ENCODE assay signal across 1 cellular context in genomic region chr2:20350105-20350712, GRCh38.
TF ChIP-seq lines count a peak whose summit lies in the region.

No MANE protein-coding gene starts in this region.

TF ChIP-seq in K562, 482 proteins besides CTCF, POLR2A, EP300 and RAD21 (continued from another document and continues in another):
- peak; percentile 81 for TF ChIP-seq POLR2G (IDR thresholded peaks at IDR 0.05; ENCODE audit: low read depth, low read length)
- no peak for TF ChIP-seq HDAC2 (IDR thresholded peaks at IDR 0.05)
- TF ChIP-seq KLF10 (CRISPR knock-in tag; IDR thresholded peaks at IDR 0.05), result no peak
- peak; percentile 66; the same call in 1 of the 2 replicates for TF ChIP-seq ETV5 (CRISPR knock-in tag; IDR thresholded peaks at IDR 0.05; ENCODE audit: low read depth)
- TF ChIP-seq ZNF740 (CRISPR knock-in tag; IDR thresholded peaks at IDR 0.05), result peak; percentile 77
- peak in 1 of 2 experiments; percentile 75; a peak in 2 of 4 replicates for TF ChIP-seq ZNF740 (tag; IDR thresholded peaks at IDR 0.05)
- TF ChIP-seq ZBTB7A (IDR thresholded peaks at IDR 0.05; ENCODE audit: borderline replicate concordance, control insufficient read depth, low read depth, low read length), result peak; percentile 92; the same call in 1 of the 2 replicates
- peak; percentile 22; the same call in 1 of the 2 replicates for TF ChIP-seq MGA (IDR thresholded peaks at IDR 0.05)
- no peak for TF ChIP-seq SMARCE1 (IDR thresholded peaks at IDR 0.05)
- TF ChIP-seq THRB (CRISPR knock-in tag; conservative IDR thresholded peaks at IDR 0.05), result no peak
- TF ChIP-seq TCF3 (CRISPR knock-in tag; IDR thresholded peaks at IDR 0.05), result no peak
- peak; percentile 70; the same call in 1 of the 2 replicates for TF ChIP-seq RB1 (IDR thresholded peaks at IDR 0.05; ENCODE audit: low read depth)
- TF ChIP-seq SP2 (IDR thresholded peaks at IDR 0.05; ENCODE audit: extremely low read depth, low read depth, low read length, poor library complexity, severe bottlenecking), result no peak
- peak; percentile 69; the same call in 1 of the 2 replicates for TF ChIP-seq ZNF224 (CRISPR knock-in tag; IDR thresholded peaks at IDR 0.05)
- 0 out of 4 replicates have a peak, but pooled peaks of 1 of the 2 experiments have one; percentile 19 for TF ChIP-seq ETV6 (IDR thresholded peaks at IDR 0.05; ENCODE audit: borderline replicate concordance in 1 of 2, low read depth in 2 of 2, low read length in 1 of 2)
- peak; percentile 88; the same call in 1 of the 2 replicates for TF ChIP-seq ETV6 (CRISPR knock-in tag; IDR thresholded peaks at IDR 0.05; ENCODE audit: borderline replicate concordance)
- TF ChIP-seq NCOR1 (IDR thresholded peaks at IDR 0.05), result peak; percentile 32; the same call in 1 of the 2 replicates
- peak; percentile 89 for TF ChIP-seq EP400 (IDR thresholded peaks at IDR 0.05)
- TF ChIP-seq GMEB1 (CRISPR knock-in tag; IDR thresholded peaks at IDR 0.05), result peak; percentile 51; the same call in 1 of the 2 replicates
- peak; percentile 34; the same call in 1 of the 2 replicates for TF ChIP-seq ZNF431 (CRISPR knock-in tag; IDR thresholded peaks at IDR 0.05)
- TF ChIP-seq CXXC5 (CRISPR knock-in tag; IDR thresholded peaks at IDR 0.05), result peak; percentile 28
- TF ChIP-seq EHMT2 (IDR thresholded peaks at IDR 0.05), result no peak
- no peak for TF ChIP-seq MLLT1 (IDR thresholded peaks at IDR 0.05)
- peak; percentile 90 for TF ChIP-seq EGR1 (conservative IDR thresholded peaks at IDR 0.05)
- peak; percentile 15; the same call in 1 of the 2 replicates for TF ChIP-seq CBFA2T3 (IDR thresholded peaks at IDR 0.05)
- peak; percentile 20 for TF ChIP-seq PML (IDR thresholded peaks at IDR 0.05; ENCODE audit: low read length)
- peak; percentile 21; the same call in 1 of the 2 replicates for TF ChIP-seq NFIC (IDR thresholded peaks at IDR 0.05)
- TF ChIP-seq, protein P1, sequence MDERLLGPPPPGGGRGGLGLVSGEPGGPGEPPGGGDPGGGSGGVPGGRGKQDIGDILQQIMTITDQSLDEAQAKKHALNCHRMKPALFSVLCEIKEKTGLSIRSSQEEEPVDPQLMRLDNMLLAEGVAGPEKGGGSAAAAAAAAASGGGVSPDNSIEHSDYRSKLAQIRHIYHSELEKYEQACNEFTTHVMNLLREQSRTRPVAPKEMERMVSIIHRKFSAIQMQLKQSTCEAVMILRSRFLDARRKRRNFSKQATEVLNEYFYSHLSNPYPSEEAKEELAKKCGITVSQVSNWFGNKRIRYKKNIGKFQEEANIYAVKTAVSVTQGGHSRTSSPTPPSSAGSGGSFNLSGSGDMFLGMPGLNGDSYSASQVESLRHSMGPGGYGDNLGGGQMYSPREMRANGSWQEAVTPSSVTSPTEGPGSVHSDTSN (CRISPR knock-in tag; IDR thresholded peaks at IDR 0.05; ENCODE audit: low read depth), result no peak
- TF ChIP-seq, protein P1 (tag; conservative IDR thresholded peaks at IDR 0.05; ENCODE audit: low read depth), result no peak
- peak; percentile 26 for TF ChIP-seq FIP1L1 (IDR thresholded peaks at IDR 0.05; ENCODE audit: low read depth, low read length, poor library complexity, severe bottlenecking)
- 0 out of 2 replicates have a peak, but pooled peaks have one; percentile 17 for TF ChIP-seq ERF (CRISPR knock-in tag; IDR thresholded peaks at IDR 0.05)
- TF ChIP-seq FOXM1 (IDR thresholded peaks at IDR 0.05; ENCODE audit: low read depth), result no peak
- TF ChIP-seq FOXM1 (CRISPR knock-in tag; IDR thresholded peaks at IDR 0.05; ENCODE audit: low read depth), result peak; percentile 85
- no peak for TF ChIP-seq IFI16 (CRISPR knock-in tag; IDR thresholded peaks at IDR 0.05)
- no peak for TF ChIP-seq ILK (tag; IDR thresholded peaks at IDR 0.05; ENCODE audit: borderline replicate concordance, low read depth)
- TF ChIP-seq, protein P2, sequence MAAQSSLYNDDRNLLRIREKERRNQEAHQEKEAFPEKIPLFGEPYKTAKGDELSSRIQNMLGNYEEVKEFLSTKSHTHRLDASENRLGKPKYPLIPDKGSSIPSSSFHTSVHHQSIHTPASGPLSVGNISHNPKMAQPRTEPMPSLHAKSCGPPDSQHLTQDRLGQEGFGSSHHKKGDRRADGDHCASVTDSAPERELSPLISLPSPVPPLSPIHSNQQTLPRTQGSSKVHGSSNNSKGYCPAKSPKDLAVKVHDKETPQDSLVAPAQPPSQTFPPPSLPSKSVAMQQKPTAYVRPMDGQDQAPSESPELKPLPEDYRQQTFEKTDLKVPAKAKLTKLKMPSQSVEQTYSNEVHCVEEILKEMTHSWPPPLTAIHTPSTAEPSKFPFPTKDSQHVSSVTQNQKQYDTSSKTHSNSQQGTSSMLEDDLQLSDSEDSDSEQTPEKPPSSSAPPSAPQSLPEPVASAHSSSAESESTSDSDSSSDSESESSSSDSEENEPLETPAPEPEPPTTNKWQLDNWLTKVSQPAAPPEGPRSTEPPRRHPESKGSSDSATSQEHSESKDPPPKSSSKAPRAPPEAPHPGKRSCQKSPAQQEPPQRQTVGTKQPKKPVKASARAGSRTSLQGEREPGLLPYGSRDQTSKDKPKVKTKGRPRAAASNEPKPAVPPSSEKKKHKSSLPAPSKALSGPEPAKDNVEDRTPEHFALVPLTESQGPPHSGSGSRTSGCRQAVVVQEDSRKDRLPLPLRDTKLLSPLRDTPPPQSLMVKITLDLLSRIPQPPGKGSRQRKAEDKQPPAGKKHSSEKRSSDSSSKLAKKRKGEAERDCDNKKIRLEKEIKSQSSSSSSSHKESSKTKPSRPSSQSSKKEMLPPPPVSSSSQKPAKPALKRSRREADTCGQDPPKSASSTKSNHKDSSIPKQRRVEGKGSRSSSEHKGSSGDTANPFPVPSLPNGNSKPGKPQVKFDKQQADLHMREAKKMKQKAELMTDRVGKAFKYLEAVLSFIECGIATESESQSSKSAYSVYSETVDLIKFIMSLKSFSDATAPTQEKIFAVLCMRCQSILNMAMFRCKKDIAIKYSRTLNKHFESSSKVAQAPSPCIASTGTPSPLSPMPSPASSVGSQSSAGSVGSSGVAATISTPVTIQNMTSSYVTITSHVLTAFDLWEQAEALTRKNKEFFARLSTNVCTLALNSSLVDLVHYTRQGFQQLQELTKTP (IDR thresholded peaks at IDR 0.05; ENCODE audit: low read depth in 1 of 2, partially characterized antibody in 2 of 2), result no peak
